In the genomic region with DNA sequence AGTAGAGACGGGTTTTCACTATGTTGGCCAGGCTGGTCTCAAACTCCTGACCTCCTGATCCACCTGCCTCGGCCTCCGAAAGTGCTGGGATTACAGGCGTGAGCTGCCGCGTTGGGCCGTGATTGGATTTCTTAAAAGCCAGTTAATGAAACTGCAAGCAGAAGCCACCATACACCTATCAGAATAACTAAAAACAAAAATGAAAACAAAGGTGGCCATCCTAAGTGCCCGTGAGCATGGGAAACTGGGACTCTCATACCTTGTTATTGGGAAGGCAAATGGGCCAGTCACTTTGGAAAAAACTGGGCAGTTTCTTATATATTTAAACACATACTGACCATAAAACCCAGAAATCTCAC, we compare ENCODE assay signal across 1 cellular context.
TF ChIP-seq lines count a peak whose summit lies in the region.

No MANE protein-coding gene starts in this region.

TF ChIP-seq in WTC11, 78 proteins besides CTCF, POLR2A, EP300 and RAD21 (continued from another document):
- TF ChIP-seq RORB (CRISPR knock-in tag; IDR thresholded peaks at IDR 0.05), result no peak
- no peak for TF ChIP-seq ZNF423 (CRISPR knock-in tag; IDR thresholded peaks at IDR 0.05)
- TF ChIP-seq, protein P1, sequence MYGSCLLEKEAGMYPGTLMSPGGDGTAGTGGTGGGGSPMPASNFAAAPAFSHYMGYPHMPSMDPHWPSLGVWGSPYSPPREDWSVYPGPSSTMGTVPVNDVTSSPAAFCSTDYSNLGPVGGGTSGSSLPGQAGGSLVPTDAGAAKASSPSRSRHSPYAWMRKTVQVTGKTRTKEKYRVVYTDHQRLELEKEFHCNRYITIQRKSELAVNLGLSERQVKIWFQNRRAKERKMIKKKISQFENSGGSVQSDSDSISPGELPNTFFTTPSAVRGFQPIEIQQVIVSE (CRISPR knock-in tag; IDR thresholded peaks at IDR 0.05; ENCODE audit: borderline replicate concordance), result no peak
- no peak for TF ChIP-seq KAT7 (CRISPR knock-in tag; IDR thresholded peaks at IDR 0.05; ENCODE audit: borderline replicate concordance)
- no peak for TF ChIP-seq RELA (CRISPR knock-in tag; IDR thresholded peaks at IDR 0.05; ENCODE audit: borderline replicate concordance)
- TF ChIP-seq ESRRA (CRISPR knock-in tag; IDR thresholded peaks at IDR 0.05; ENCODE audit: borderline replicate concordance), result no peak
- TF ChIP-seq, protein P2, sequence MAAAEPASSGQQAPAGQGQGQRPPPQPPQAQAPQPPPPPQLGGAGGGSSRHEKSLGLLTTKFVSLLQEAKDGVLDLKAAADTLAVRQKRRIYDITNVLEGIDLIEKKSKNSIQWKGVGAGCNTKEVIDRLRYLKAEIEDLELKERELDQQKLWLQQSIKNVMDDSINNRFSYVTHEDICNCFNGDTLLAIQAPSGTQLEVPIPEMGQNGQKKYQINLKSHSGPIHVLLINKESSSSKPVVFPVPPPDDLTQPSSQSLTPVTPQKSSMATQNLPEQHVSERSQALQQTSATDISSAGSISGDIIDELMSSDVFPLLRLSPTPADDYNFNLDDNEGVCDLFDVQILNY (CRISPR knock-in tag; IDR thresholded peaks at IDR 0.05), result no peak
- TF ChIP-seq HMGA2 (CRISPR knock-in tag; IDR thresholded peaks at IDR 0.05), result no peak
- no peak for TF ChIP-seq OVOL2 (CRISPR knock-in tag; IDR thresholded peaks at IDR 0.05; ENCODE audit: borderline replicate concordance)
- TF ChIP-seq FOXP1 (CRISPR knock-in tag; IDR thresholded peaks at IDR 0.05; ENCODE audit: borderline replicate concordance), result no peak
- TF ChIP-seq MYBL2 (CRISPR knock-in tag; IDR thresholded peaks at IDR 0.05), result no peak
- TF ChIP-seq TEAD1 (CRISPR knock-in tag; IDR thresholded peaks at IDR 0.05), result no peak
- no peak for TF ChIP-seq ETV6 (CRISPR knock-in tag; IDR thresholded peaks at IDR 0.05)
- no peak for TF ChIP-seq SP1 (CRISPR knock-in tag; conservative IDR thresholded peaks at IDR 0.05)
- no peak for TF ChIP-seq JAZF1 (CRISPR knock-in tag; IDR thresholded peaks at IDR 0.05)
